ENCODE assay signal across 8 cellular contexts in genomic region chrX:103586314-103586646, GRCh38. TPM values are rescaled to one million over a fixed set of nuclear protein-coding genes. Genes with fewer than 3 reads are reported as not detected.
DNase-seq lines count a peak whose midpoint lies in the region; ATAC-seq and TF ChIP-seq lines count a peak whose summit lies in the region.

No MANE protein-coding gene starts in this region.

- DNase-seq in CD14-positive monocyte (ENCODE audit: low spot score) (no peak), right atrium auricular region (ENCODE audit: low spot score) (no peak), skeletal muscle cell (ENCODE audit: low read depth) (no peak), NCI-H187 (lab: John Stamatoyannopoulos, UW) (no peak)

- H3K27ac Mint-ChIP-seq in CD14-positive monocyte, result peak overlapping the region in 1 of 7 donors; percentile 43
- peak overlapping the region; percentile 3 for H3K27ac Mint-ChIP-seq in activated naive CD8-positive, alpha-beta T cell

- H3K27me3 Mint-ChIP-seq in CD14-positive monocyte (ENCODE audit: low read depth in 3 of 3), result no peaks in the 10 kb centered on the region
- no peaks in the 10 kb centered on the region for H3K27me3 Mint-ChIP-seq in activated naive CD8-positive, alpha-beta T cell

- H3K9me3 Mint-ChIP-seq in CD14-positive monocyte, result peaks cover 0 to 4% (median 0%) of the 10 kb centered on the region in 7 donors
- H3K9me3 Mint-ChIP-seq in activated naive CD8-positive, alpha-beta T cell (ENCODE audit: low read depth), result no peaks in the 10 kb centered on the region

- H3K9me3 ChIP-seq in right atrium auricular region, result peaks cover 0 to 15% of the 10 kb centered on the region in 2 donors

- ATAC-seq in HG02623 (IDR thresholded peaks at IDR 0.05; ENCODE audit: unreplicated experiment) (peak; percentile 23), GM18520 (IDR thresholded peaks at IDR 0.05; ENCODE audit: unreplicated experiment) (no peak), GM19452 (IDR thresholded peaks at IDR 0.05; ENCODE audit: unreplicated experiment) (no peak)

- H3K27ac ChIP-seq in right atrium auricular region, result peak overlapping the region; percentile 90

- H3K4me3 Mint-ChIP-seq in CD14-positive monocyte, result peak overlapping the region; percentile 93 to 95
- peak overlapping the region; percentile 88 for H3K4me3 Mint-ChIP-seq in activated naive CD8-positive, alpha-beta T cell

- peaks cover 8% of the 10 kb centered on the region for H3K4me1 Mint-ChIP-seq in CD14-positive monocyte
- H3K4me1 Mint-ChIP-seq in activated naive CD8-positive, alpha-beta T cell (ENCODE audit: low read depth), result peaks cover 3% of the 10 kb centered on the region

- no peaks in the 10 kb centered on the region for H3K4me1 ChIP-seq in right atrium auricular region

- H3K36me3 Mint-ChIP-seq in CD14-positive monocyte, result no peaks in the 10 kb centered on the region
- H3K36me3 Mint-ChIP-seq in activated naive CD8-positive, alpha-beta T cell, result no peaks in the 10 kb centered on the region

- H3K4me3 ChIP-seq in right atrium auricular region, result peak overlapping the region; percentile 53 to 60
- peak overlapping the region; percentile 60 for H3K4me3 ChIP-seq in skeletal muscle cell (ENCODE audit: low read depth, low read length)

- TF ChIP-seq CTCF in CD14-positive monocyte (IDR thresholded peaks at IDR 0.05) (no peak), right atrium auricular region (IDR thresholded peaks at IDR 0.05) (no peak)

- no peaks in the 10 kb centered on the region for H3K27me3 ChIP-seq in right atrium auricular region

- no peaks in the 10 kb centered on the region for H3K36me3 ChIP-seq in right atrium auricular region

- intact Hi-C loops in CD14-positive monocyte (cut with micrococcal nuclease), result no loop called here

RNA-seq across cellular contexts. Expression of gene TCEAL4, which starts 1.0 kb away (rescaled TPM):
- 10 to 100 TPM in 1 of 2 donors, 1 to 10 TPM in 1; 8.5 to 10.7 TPM for polyA plus RNA-seq in CD14-positive monocyte
- 10 to 100 TPM; 75.3 to 78.0 TPM for total RNA-seq in right atrium auricular region

RNA-seq across cellular contexts. Expression of gene TCEAL3, which starts 21.5 kb away (rescaled TPM):
- 1 to 10 TPM; 1.8 to 2.1 TPM for polyA plus RNA-seq in CD14-positive monocyte
- 10 to 100 TPM; 31.2 to 47.5 TPM for total RNA-seq in right atrium auricular region

RNA-seq across cellular contexts. Expression of gene TCEAL1, which starts 42.5 kb away (rescaled TPM):
- polyA plus RNA-seq in CD14-positive monocyte, result 10 to 100 TPM in 1 of 2 donors, 1 to 10 TPM in 1; 5.5 to 11.4 TPM
- total RNA-seq in right atrium auricular region, result 10 to 100 TPM; 39.1 to 48.2 TPM
